Comparison of ENCODE assay signal across 15 cellular contexts in genomic region chr5:153562189-153562588, GRCh38.
DNase-seq lines count a peak whose midpoint lies in the region; ATAC-seq and TF ChIP-seq lines count a peak whose summit lies in the region.
"Had no signal": no experiment of that assay in that cellular context is flagged by ENCODE, and none has a peak within 500 bp of the region (broad histone marks: within the 10 kb centered on the region; RNA-seq: fewer than 3 reads in every experiment).

No MANE protein-coding gene starts in this region.

- H3K79me2 ChIP-seq in trophoblast cell (ENCODE audit: control insufficient read depth, insufficient read depth, low read length, poor library complexity): no peaks in the 10 kb centered on the region
- H3K79me2 ChIP-seq in Karpas-422 (ENCODE audit: low read length): no peaks in the 10 kb centered on the region

- no peaks in the 10 kb centered on the region for H3K9me2 ChIP-seq in Karpas-422 (replicated peaks; ENCODE audit: insufficient read depth, low read length)

- H2BK120ac ChIP-seq in trophoblast cell (ENCODE audit: insufficient read depth, low read length, poor library complexity): no peak overlapping the region

- H3K18ac ChIP-seq in trophoblast cell (ENCODE audit: low read length): no peak overlapping the region

- no peak overlapping the region for H3K23ac ChIP-seq in trophoblast cell (ENCODE audit: low read length)

- no peaks in the 10 kb centered on the region for H3K36me3 ChIP-seq in trophoblast cell (ENCODE audit: control insufficient read depth in 1 of 2, insufficient read depth in 2 of 2, low read length in 2 of 2)
- no peaks in the 10 kb centered on the region for H3K36me3 ChIP-seq in Karpas-422 (ENCODE audit: insufficient read depth, low read length)
- no peaks in the 10 kb centered on the region for H3K36me3 ChIP-seq in right lobe of liver

- no peak overlapping the region for H2BK5ac ChIP-seq in trophoblast cell (ENCODE audit: low read depth, low read length, poor library complexity)

- WGBS in trophoblast cell (ENCODE audit: extremely low coverage, insufficient coverage, insufficient read length): no CpG with 5 or more reads among the region's 1 CpG
- 50% methylated on average over 1 of the region's 1 CpG for WGBS in right lobe of liver (ENCODE audit: insufficient coverage, low coverage, low lambda C conversion rate, missing lambda C conversion rate)

- H3K27me3 ChIP-seq in trophoblast cell (ENCODE audit: insufficient read depth, low read length): no peaks in the 10 kb centered on the region
- H3K27me3 ChIP-seq in Karpas-422 (ENCODE audit: low read length): no peaks in the 10 kb centered on the region
- H3K27me3 ChIP-seq in right lobe of liver: no peaks in the 10 kb centered on the region

- H3K14ac ChIP-seq in trophoblast cell (ENCODE audit: low read length): no peak overlapping the region

- H3K79me1 ChIP-seq in trophoblast cell (ENCODE audit: low read length): no peaks in the 10 kb centered on the region

- H2BK12ac ChIP-seq in trophoblast cell (ENCODE audit: low read length): no peak overlapping the region

- H4K20me1 ChIP-seq in Karpas-422 (ENCODE audit: insufficient read depth, low read depth, low read length): no peaks in the 10 kb centered on the region

- H3K27ac ChIP-seq in RWPE1: no peak overlapping the region
- no peak overlapping the region for H3K27ac ChIP-seq in trophoblast cell (ENCODE audit: low read depth, low read length)
- H3K27ac ChIP-seq in Karpas-422 (ENCODE audit: low read length): no peak overlapping the region
- no peak overlapping the region for H3K27ac ChIP-seq in right lobe of liver
- H3K27ac ChIP-seq: C4-2B had no signal

- no peak overlapping the region for H4K8ac ChIP-seq in trophoblast cell (ENCODE audit: low read depth, low read length)

- H3K9me3 ChIP-seq in trophoblast cell (ENCODE audit: insufficient read depth, low read depth, low read length) (no peaks in the 10 kb centered on the region), Karpas-422 (ENCODE audit: low read length) (no peaks in the 10 kb centered on the region), right lobe of liver (no peaks in the 10 kb centered on the region)

- TF ChIP-seq CTCF in RWPE1 (conservative IDR thresholded peaks at IDR 0.05; ENCODE audit: low read depth): no peak
- no peak for TF ChIP-seq CTCF in fibroblast of mammary gland (conservative IDR thresholded peaks at IDR 0.05; ENCODE audit: control insufficient read depth, insufficient read depth, low read depth, low read length)
- TF ChIP-seq CTCF in right lobe of liver (IDR thresholded peaks at IDR 0.05): no peak

- H3K4me2 ChIP-seq in trophoblast cell (ENCODE audit: low read length) (no peak overlapping the region), Karpas-422 (ENCODE audit: low read depth, low read length, poor library complexity, severe bottlenecking) (no peak overlapping the region)

- no peak overlapping the region for H3K4me3 ChIP-seq in fibroblast of mammary gland (ENCODE audit: control insufficient read depth, low read depth, low read length)
- H3K4me3 ChIP-seq in trophoblast cell (ENCODE audit: low read depth, low read length): no peak overlapping the region
- H3K4me3 ChIP-seq in Karpas-422 (ENCODE audit: low read length): no peak overlapping the region
- H3K4me3 ChIP-seq in right lobe of liver: no peak overlapping the region

- no peak overlapping the region for H2AK5ac ChIP-seq in trophoblast cell (ENCODE audit: low read length)

- no peak overlapping the region for H2AFZ ChIP-seq in trophoblast cell (ENCODE audit: insufficient read depth, low read length, poor library complexity)
- no peak overlapping the region for H2AFZ ChIP-seq in Karpas-422 (ENCODE audit: low read length)

- DNase-seq in GM04503 (ENCODE audit: low read depth) (peak; percentile 79), RWPE1 (ENCODE audit: low spot score) (peak; percentile 88), fibroblast of mammary gland (ENCODE audit: low read depth) (peak; percentile 72), trophoblast cell (peak; percentile 48 to 85), Karpas-422 (no peak), SIG-M5 treated with dmso at 0.1 percent for 504 hours (lab: John Stamatoyannopoulos, UW; ENCODE audit: unreplicated experiment) (no peak), right lobe of liver (no peak), NCI-H510A treated with DMSO at 0.1 percent for 48 hours (lab: John Stamatoyannopoulos, UW) (no peak)
- DNase-seq: activated CD4-positive, CD25-positive, alpha-beta regulatory T cell treated with anti-CD3 and anti-CD28 coated beads, Interleukin-2, amount 50 U/mL, for 72 hours; activated naive CD8-positive, alpha-beta T cell treated with anti-CD3 and anti-CD28 coated beads, Interleukin-2, amount 50 U/mL, for 24 hours; activated T-cell treated with anti-CD3 and anti-CD28 coated beads, Interleukin-2, amount 50 U/mL, for 1 hour; cortex of kidney; stimulated activated CD4-positive, alpha-beta T cell treated with anti-CD3 and anti-CD28 coated beads, Interleukin-4, amount 100 ng/mL, for 1 hour had no signal

- H4K12ac ChIP-seq in trophoblast cell (ENCODE audit: low read depth, low read length): no peak overlapping the region

- POLR2A ChIA-PET in RWPE1 (lab: Yijun Ruan, JAX; ENCODE audit: low non-redundant PET): no interaction called here

- no peak overlapping the region for H3K4ac ChIP-seq in trophoblast cell (ENCODE audit: low read depth, low read length)

- peaks cover 3 to 4% of the 10 kb centered on the region in 2 experiments for H3K4me1 ChIP-seq in trophoblast cell (ENCODE audit: control insufficient read depth in 1 of 2, insufficient read depth in 2 of 2, low read length in 2 of 2)
- no peaks in the 10 kb centered on the region for H3K4me1 ChIP-seq in Karpas-422 (ENCODE audit: low read length)
- no peaks in the 10 kb centered on the region for H3K4me1 ChIP-seq in right lobe of liver

- TF ChIP-seq POLR2A in right lobe of liver (IDR thresholded peaks at IDR 0.05): no peak

- no peak for ATAC-seq in right lobe of liver
- ATAC-seq: activated naive CD8-positive, alpha-beta T cell treated with anti-CD3 and anti-CD28 coated beads, Interleukin-2, amount 50 U/mL, for 24 hours; stimulated activated effector memory CD8-positive, alpha-beta T cell treated with anti-CD3 and anti-CD28 coated beads, Interleukin-12 subunit alpha, Interleukin-12 subunit beta, amount 100 ng/mL, for 72 hours had no signal

- H4K91ac ChIP-seq in trophoblast cell (ENCODE audit: low read depth, low read length): no peak overlapping the region

- CTCF ChIA-PET in RWPE1 (lab: Yijun Ruan, JAX): no interaction called here

- intact Hi-C loops in right lobe of liver (cut with DNase I): no loop called here

- H3K9ac ChIP-seq in trophoblast cell (ENCODE audit: low read length) (no peak overlapping the region), Karpas-422 (ENCODE audit: low read length) (no peak overlapping the region)

Comparison
In these comparisons a context has a peak if more than half of its experiments do, and no peak if none do; other contexts are left out.
1. DNase-seq: peak in GM04503 (single experiment), RWPE1 (single experiment), fibroblast of mammary gland (single experiment) and trophoblast cell (2 of 2); none in Karpas-422 (single experiment), SIG-M5 treated with dmso at 0.1 percent for 504 hours (single experiment), right lobe of liver (0 of 3) and NCI-H510A treated with DMSO at 0.1 percent for 48 hours (single experiment).